Comparison of ENCODE assay signal across 22 cellular contexts in the genomic region with DNA sequence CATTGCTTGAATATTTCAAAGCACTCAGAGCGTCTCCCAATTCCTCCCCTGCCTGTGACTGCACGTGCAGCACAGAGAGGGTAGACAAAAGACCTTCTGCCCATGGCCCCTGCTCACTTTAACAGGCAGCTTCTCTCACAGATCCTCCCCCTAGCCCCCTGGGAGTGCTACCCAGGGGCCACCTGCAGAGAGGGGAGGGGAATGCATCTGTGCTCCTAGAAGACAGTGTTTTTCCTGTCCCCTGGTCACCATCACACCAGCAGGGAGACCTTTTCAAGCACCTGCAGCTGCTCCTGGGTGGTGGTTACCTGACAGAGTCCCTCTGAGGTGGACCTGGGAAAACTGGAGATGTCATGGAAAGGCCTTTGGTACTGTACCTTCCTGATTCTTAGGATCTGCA. TPM values are rescaled to one million over a fixed set of nuclear protein-coding genes. Genes with fewer than 3 reads are reported as not detected.
DNase-seq lines count a peak whose midpoint lies in the region; ATAC-seq and TF ChIP-seq lines count a peak whose summit lies in the region.
"Had no signal": no experiment of that assay in that cellular context is flagged by ENCODE, and none has a peak within 500 bp of the region (broad histone marks: within the 10 kb centered on the region; RNA-seq: fewer than 3 reads in every experiment).

No MANE protein-coding gene starts in this region.

- no peak overlapping the region for H3K4me3 ChIP-seq in coronary artery
- H3K4me3 ChIP-seq: K562 had no signal

- H3K27ac ChIP-seq in coronary artery, result no peak overlapping the region

- DNase-seq in NCI-H82 (lab: John Stamatoyannopoulos, UW) (peak; percentile 29), NCI-H82 treated with DMSO at 0.1 percent for 48 hours (lab: John Stamatoyannopoulos, UW; ENCODE audit: unreplicated experiment) (no peak), NCI-H345 (lab: John Stamatoyannopoulos, UW) (peak; percentile 29), coronary artery (ENCODE audit: low spot score) (peak; percentile 43), type B pancreatic cell (ENCODE audit: extremely low spot score, unreplicated experiment) (peak; percentile 44), GM13977 (ENCODE audit: low spot score) (no peak), NCI-H2227 treated with DMSO at 0.1 percent for 48 hours (lab: John Stamatoyannopoulos, UW) (no peak)
- DNase-seq: ACHN; AML-193; Caco-2; CD4-positive, CD25-positive, alpha-beta regulatory T cell; DMS53; HCEC 1CT; NCI-H1436 treated with DMSO at 0.1 percent for 48 hours; NCI-H2081; NCI-H510A treated with DMSO at 0.1 percent for 48 hours; NK-92 treated with Interleukin-12 subunit alpha and Interleukin-12 subunit beta, amount 100 ng/mL, for 24 hours; RPMI8226; SIG-M5 had no signal

- no peak overlapping the region for H3K27ac Mint-ChIP-seq in type B pancreatic cell
- H3K27ac Mint-ChIP-seq: CD4-positive, CD25-positive, alpha-beta regulatory T cell had no signal

- peaks cover 24% of the 10 kb centered on the region for H3K27me3 Mint-ChIP-seq in type B pancreatic cell

- no peaks in the 10 kb centered on the region for H3K4me1 Mint-ChIP-seq in type B pancreatic cell (ENCODE audit: unreplicated experiment)
- H3K4me1 Mint-ChIP-seq: CD4-positive, CD25-positive, alpha-beta regulatory T cell had no signal

- TF ChIP-seq CTCF in coronary artery (IDR thresholded peaks at IDR 0.05) (no peak), type B pancreatic cell (conservative IDR thresholded peaks at IDR 0.05) (no peak), GM13977 (IDR thresholded peaks at IDR 0.05; ENCODE audit: extremely low read depth, insufficient read depth, missing control alignments) (no peak)

- H3K4me3 Mint-ChIP-seq in type B pancreatic cell, result no peak overlapping the region
- H3K4me3 Mint-ChIP-seq: CD4-positive, CD25-positive, alpha-beta regulatory T cell had no signal

- no peak for ATAC-seq in GM19467 (IDR thresholded peaks at IDR 0.05; ENCODE audit: unreplicated experiment)
- ATAC-seq: K562 had no signal

- no peaks in the 10 kb centered on the region for H3K36me3 Mint-ChIP-seq in type B pancreatic cell
- H3K36me3 Mint-ChIP-seq: CD4-positive, CD25-positive, alpha-beta regulatory T cell had no signal

- H3K9me3 Mint-ChIP-seq in type B pancreatic cell, result no peaks in the 10 kb centered on the region

- in situ Hi-C loops in GM13977 (cut with MboI; ENCODE audit: low pct_unique_long_range_greater_than_20kb, low sequenced_read_pairs, unreplicated experiment), result loop anchor here (25.0 kb wide), 1 partner anchor 236 kb away; the partner anchor contains the start of gene MRPS22

RNA-seq across cellular contexts. Expression of gene PRR23C, which starts 56.7 kb away (rescaled TPM):
- not detected in 2 replicates for total RNA-seq in type B pancreatic cell (ENCODE audit: low replicate concordance)
- total RNA-seq: Caco-2; CD4-positive, CD25-positive, alpha-beta regulatory T cell; K562; T-helper 1 cell treated with Interleukin-12 subunit alpha and Interleukin-12 subunit beta and Interleukin-4 antibody, amounts not matched to agents 30 ng/mL and 1 ng/mL, for 36 hours had no signal

Comparison
In these comparisons a context has a peak if more than half of its experiments do, and no peak if none do; other contexts are left out.
1. DNase-seq: peak in NCI-H82 (single experiment), NCI-H345 (single experiment), coronary artery (single experiment) and type B pancreatic cell (single experiment); none in NCI-H82 treated with DMSO at 0.1 percent for 48 hours (single experiment), GM13977 (single experiment) and NCI-H2227 treated with DMSO at 0.1 percent for 48 hours (single experiment).